In the genomic region with DNA sequence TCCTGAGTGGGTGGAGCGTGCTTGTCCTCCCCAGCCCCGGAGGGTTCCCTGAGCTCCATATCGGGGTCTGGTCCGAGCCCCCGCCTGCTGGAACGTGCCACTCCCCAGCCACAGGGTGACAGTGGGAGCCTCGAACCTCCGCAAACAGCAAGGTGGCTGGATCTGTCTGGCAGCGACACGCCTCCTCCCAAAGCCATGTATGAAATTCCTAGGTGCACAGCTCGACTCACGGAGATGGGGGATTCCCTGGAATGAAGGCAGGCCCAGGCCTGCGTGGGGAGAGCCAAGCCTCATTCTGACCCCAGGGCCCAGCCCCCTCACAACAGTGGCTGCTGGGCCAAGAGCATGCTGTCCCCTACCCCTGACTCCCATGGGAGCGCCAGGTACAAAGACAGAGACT, we compare ENCODE assay signal across 2 cellular contexts.
TF ChIP-seq lines count a peak whose summit lies in the region.

No MANE protein-coding gene starts in this region.

TF ChIP-seq in HEK293, 187 proteins besides CTCF, POLR2A, EP300 and RAD21:
- TF ChIP-seq ZNF76 (tag by site-specific recombination; IDR thresholded peaks at IDR 0.05; ENCODE audit: borderline replicate concordance, low read depth) (no peak), ZNF560 (tag by site-specific recombination; IDR thresholded peaks at IDR 0.05; ENCODE audit: borderline replicate concordance) (no peak), ZNF341 (tag by site-specific recombination; IDR thresholded peaks at IDR 0.05; ENCODE audit: low read depth) (no peak), ZNF548 (tag by site-specific recombination; IDR thresholded peaks at IDR 0.05) (no peak), SP7 (tag by site-specific recombination; IDR thresholded peaks at IDR 0.05) (no peak), ZNF600 (tag by site-specific recombination; IDR thresholded peaks at IDR 0.05) (peak; percentile 34; the same call in 1 of the 2 replicates), ZIC2 (tag by site-specific recombination; IDR thresholded peaks at IDR 0.05) (0 out of 2 replicates have a peak, but pooled peaks have one; percentile 15), ZNF274 (IDR thresholded peaks at IDR 0.05; ENCODE audit: low read length) (no peak), ZNF274 (tag by site-specific recombination; IDR thresholded peaks at IDR 0.05; ENCODE audit: borderline replicate concordance) (no peak), ZNF394 (tag by site-specific recombination; IDR thresholded peaks at IDR 0.05; ENCODE audit: borderline replicate concordance) (no peak), ZNF248 (tag by site-specific recombination; IDR thresholded peaks at IDR 0.05) (no peak), ZNF626 (tag by site-specific recombination; IDR thresholded peaks at IDR 0.05) (no peak), KLF10 (tag by site-specific recombination; IDR thresholded peaks at IDR 0.05) (peak; percentile 77), ZNF114 (tag by site-specific recombination; IDR thresholded peaks at IDR 0.05) (no peak), SP3 (tag by site-specific recombination; IDR thresholded peaks at IDR 0.05) (no peak), ZNF423 (tag by site-specific recombination; IDR thresholded peaks at IDR 0.05) (no peak), ZNF175 (tag by site-specific recombination; IDR thresholded peaks at IDR 0.05) (no peak), ZBTB48 (tag by site-specific recombination; IDR thresholded peaks at IDR 0.05) (no peak), REPIN1 (tag by site-specific recombination; IDR thresholded peaks at IDR 0.05; ENCODE audit: low read depth) (no peak)
- TF ChIP-seq, protein P1, sequence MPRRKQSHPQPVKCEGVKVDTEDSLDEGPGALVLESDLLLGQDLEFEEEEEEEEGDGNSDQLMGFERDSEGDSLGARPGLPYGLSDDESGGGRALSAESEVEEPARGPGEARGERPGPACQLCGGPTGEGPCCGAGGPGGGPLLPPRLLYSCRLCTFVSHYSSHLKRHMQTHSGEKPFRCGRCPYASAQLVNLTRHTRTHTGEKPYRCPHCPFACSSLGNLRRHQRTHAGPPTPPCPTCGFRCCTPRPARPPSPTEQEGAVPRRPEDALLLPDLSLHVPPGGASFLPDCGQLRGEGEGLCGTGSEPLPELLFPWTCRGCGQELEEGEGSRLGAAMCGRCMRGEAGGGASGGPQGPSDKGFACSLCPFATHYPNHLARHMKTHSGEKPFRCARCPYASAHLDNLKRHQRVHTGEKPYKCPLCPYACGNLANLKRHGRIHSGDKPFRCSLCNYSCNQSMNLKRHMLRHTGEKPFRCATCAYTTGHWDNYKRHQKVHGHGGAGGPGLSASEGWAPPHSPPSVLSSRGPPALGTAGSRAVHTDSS (tag by site-specific recombination; IDR thresholded peaks at IDR 0.05), result no peak
- TF ChIP-seq, protein P2, sequence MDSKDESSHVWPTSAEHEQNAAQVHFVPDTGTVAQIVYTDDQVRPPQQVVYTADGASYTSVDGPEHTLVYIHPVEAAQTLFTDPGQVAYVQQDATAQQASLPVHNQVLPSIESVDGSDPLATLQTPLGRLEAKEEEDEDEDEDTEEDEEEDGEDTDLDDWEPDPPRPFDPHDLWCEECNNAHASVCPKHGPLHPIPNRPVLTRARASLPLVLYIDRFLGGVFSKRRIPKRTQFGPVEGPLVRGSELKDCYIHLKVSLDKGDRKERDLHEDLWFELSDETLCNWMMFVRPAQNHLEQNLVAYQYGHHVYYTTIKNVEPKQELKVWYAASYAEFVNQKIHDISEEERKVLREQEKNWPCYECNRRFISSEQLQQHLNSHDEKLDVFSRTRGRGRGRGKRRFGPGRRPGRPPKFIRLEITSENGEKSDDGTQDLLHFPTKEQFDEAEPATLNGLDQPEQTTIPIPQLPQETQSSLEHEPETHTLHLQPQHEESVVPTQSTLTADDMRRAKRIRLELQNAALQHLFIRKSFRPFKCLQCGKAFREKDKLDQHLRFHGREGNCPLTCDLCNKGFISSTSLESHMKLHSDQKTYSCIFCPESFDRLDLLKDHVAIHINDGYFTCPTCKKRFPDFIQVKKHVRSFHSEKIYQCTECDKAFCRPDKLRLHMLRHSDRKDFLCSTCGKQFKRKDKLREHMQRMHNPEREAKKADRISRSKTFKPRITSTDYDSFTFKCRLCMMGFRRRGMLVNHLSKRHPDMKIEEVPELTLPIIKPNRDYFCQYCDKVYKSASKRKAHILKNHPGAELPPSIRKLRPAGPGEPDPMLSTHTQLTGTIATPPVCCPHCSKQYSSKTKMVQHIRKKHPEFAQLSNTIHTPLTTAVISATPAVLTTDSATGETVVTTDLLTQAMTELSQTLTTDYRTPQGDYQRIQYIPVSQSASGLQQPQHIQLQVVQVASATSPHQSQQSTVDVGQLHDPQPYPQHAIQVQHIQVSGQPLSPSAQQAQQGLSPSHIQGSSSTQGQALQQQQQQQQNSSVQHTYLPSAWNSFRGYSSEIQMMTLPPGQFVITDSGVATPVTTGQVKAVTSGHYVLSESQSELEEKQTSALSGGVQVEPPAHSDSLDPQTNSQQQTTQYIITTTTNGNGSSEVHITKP (tag by site-specific recombination; IDR thresholded peaks at IDR 0.05), result peak; percentile 55
- TF ChIP-seq, protein P3, sequence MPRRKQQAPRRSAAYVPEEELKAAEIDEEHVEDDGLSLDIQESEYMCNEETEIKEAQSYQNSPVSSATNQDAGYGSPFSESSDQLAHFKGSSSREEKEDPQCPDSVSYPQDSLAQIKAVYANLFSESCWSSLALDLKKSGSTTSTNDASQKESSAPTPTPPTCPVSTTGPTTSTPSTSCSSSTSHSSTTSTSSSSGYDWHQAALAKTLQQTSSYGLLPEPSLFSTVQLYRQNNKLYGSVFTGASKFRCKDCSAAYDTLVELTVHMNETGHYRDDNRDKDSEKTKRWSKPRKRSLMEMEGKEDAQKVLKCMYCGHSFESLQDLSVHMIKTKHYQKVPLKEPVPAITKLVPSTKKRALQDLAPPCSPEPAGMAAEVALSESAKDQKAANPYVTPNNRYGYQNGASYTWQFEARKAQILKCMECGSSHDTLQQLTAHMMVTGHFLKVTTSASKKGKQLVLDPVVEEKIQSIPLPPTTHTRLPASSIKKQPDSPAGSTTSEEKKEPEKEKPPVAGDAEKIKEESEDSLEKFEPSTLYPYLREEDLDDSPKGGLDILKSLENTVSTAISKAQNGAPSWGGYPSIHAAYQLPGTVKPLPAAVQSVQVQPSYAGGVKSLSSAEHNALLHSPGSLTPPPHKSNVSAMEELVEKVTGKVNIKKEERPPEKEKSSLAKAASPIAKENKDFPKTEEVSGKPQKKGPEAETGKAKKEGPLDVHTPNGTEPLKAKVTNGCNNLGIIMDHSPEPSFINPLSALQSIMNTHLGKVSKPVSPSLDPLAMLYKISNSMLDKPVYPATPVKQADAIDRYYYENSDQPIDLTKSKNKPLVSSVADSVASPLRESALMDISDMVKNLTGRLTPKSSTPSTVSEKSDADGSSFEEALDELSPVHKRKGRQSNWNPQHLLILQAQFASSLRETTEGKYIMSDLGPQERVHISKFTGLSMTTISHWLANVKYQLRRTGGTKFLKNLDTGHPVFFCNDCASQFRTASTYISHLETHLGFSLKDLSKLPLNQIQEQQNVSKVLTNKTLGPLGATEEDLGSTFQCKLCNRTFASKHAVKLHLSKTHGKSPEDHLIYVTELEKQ (tag by site-specific recombination; IDR thresholded peaks at IDR 0.05; ENCODE audit: borderline replicate concordance), result no peak
TF ChIP-seq in HEK293: peak in this region for 4.

TF ChIP-seq in HepG2, 621 proteins besides CTCF, POLR2A, EP300 and RAD21:
- TF ChIP-seq MEIS2 (CRISPR knock-in tag; IDR thresholded peaks at IDR 0.05) (no peak), CHD2 (IDR thresholded peaks at IDR 0.05; ENCODE audit: low read depth, low read length) (no peak), MZF1 (CRISPR knock-in tag; IDR thresholded peaks at IDR 0.05; ENCODE audit: borderline replicate concordance) (no peak), ZNF891 (CRISPR knock-in tag; IDR thresholded peaks at IDR 0.05) (no peak), ZNF749 (CRISPR knock-in tag; IDR thresholded peaks at IDR 0.05; ENCODE audit: borderline replicate concordance) (no peak), PHF5A (CRISPR knock-in tag; IDR thresholded peaks at IDR 0.05; ENCODE audit: low read depth, unreplicated experiment) (no peak), WIZ (CRISPR knock-in tag; IDR thresholded peaks at IDR 0.05) (no peak)
- TF ChIP-seq, protein P4, sequence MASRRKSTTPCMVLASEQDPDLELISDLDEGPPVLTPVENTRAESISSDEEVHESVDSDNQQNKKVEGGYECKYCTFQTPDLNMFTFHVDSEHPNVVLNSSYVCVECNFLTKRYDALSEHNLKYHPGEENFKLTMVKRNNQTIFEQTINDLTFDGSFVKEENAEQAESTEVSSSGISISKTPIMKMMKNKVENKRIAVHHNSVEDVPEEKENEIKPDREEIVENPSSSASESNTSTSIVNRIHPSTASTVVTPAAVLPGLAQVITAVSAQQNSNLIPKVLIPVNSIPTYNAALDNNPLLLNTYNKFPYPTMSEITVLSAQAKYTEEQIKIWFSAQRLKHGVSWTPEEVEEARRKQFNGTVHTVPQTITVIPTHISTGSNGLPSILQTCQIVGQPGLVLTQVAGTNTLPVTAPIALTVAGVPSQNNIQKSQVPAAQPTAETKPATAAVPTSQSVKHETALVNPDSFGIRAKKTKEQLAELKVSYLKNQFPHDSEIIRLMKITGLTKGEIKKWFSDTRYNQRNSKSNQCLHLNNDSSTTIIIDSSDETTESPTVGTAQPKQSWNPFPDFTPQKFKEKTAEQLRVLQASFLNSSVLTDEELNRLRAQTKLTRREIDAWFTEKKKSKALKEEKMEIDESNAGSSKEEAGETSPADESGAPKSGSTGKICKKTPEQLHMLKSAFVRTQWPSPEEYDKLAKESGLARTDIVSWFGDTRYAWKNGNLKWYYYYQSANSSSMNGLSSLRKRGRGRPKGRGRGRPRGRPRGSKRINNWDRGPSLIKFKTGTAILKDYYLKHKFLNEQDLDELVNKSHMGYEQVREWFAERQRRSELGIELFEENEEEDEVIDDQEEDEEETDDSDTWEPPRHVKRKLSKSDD (CRISPR knock-in tag; IDR thresholded peaks at IDR 0.05; ENCODE audit: low read depth), result no peak
TF ChIP-seq in HepG2: peak in this region for 0.
